In genomic region chr6:45707188-45707587, GRCh38 we compare ENCODE assay signal across 24 cellular contexts.
"Had no signal": no experiment of that assay in that cellular context is flagged by ENCODE, and none has a peak within 500 bp of the region (broad histone marks: within the 10 kb centered on the region; RNA-seq: fewer than 3 reads in every experiment).

No MANE protein-coding gene starts in this region.

- H3K4me1 Mint-ChIP-seq: nephron, neural progenitor cell had no signal

- H3K79me2 ChIP-seq: hepatocyte had no signal

- H3K4me2 ChIP-seq: hepatocyte, neural progenitor cell had no signal

- H3K36me3 ChIP-seq: colonic mucosa, esophagus muscularis mucosa, gastroesophageal sphincter, heart left ventricle, neural progenitor cell, prostate gland, right atrium auricular region, suprapubic skin, transverse colon, vagina had no signal

- H3K4me3 Mint-ChIP-seq: dendritic cell treated with granulocyte-macrophage colony-stimulating factor and Interleukin-4, amounts not matched to agents 40 ng/mL and 50 ng/mL, for 4 days; mesothelial cell of epicardium; naive B cell; nephron; neural progenitor cell; stimulated activated naive CD8-positive, alpha-beta T cell treated with anti-CD3 and anti-CD28 coated beads, Interleukin-15, amount 100 ng/mL, for 72 hours had no signal

- H3K27me3 ChIP-seq: colonic mucosa, esophagus muscularis mucosa, foreskin keratinocyte, gastroesophageal sphincter, heart left ventricle, hepatocyte, neural progenitor cell, right atrium auricular region, suprapubic skin, transverse colon, vagina had no signal

- H3K27ac Mint-ChIP-seq: dendritic cell treated with granulocyte-macrophage colony-stimulating factor and Interleukin-4, amounts not matched to agents 40 ng/mL and 50 ng/mL, for 4 days; mesothelial cell of epicardium; naive B cell; nephron; neural progenitor cell; stimulated activated naive CD8-positive, alpha-beta T cell treated with anti-CD3 and anti-CD28 coated beads, Interleukin-15, amount 100 ng/mL, for 72 hours had no signal

- DNase-seq: colonic mucosa; effector CD8-positive, alpha-beta T cell; foreskin keratinocyte; heart left ventricle; kidney; mesenchymal stem cell; mucosa of descending colon; naive B cell; stimulated activated naive CD4-positive, alpha-beta T cell; stimulated activated naive CD8-positive, alpha-beta T cell treated with anti-CD3 and anti-CD28 coated beads, Interleukin-15, amount 100 ng/mL, for 72 hours; transverse colon had no signal

- ATAC-seq: foreskin keratinocyte; gastroesophageal sphincter; heart left ventricle; left lobe of liver; mucosa of descending colon; sciatic nerve; stimulated activated naive CD8-positive, alpha-beta T cell treated with anti-CD3 and anti-CD28 coated beads, Interleukin-15, amount 100 ng/mL, for 72 hours had no signal

- H3K4me1 ChIP-seq: colonic mucosa, esophagus muscularis mucosa, gastroesophageal sphincter, neural progenitor cell, prostate gland, right atrium auricular region, suprapubic skin, transverse colon, vagina had no signal

- H3K9me3 Mint-ChIP-seq: dendritic cell treated with granulocyte-macrophage colony-stimulating factor and Interleukin-4, amounts not matched to agents 40 ng/mL and 50 ng/mL, for 4 days; mesothelial cell of epicardium; naive B cell; nephron; neural progenitor cell; stimulated activated naive CD8-positive, alpha-beta T cell treated with anti-CD3 and anti-CD28 coated beads, Interleukin-15, amount 100 ng/mL, for 72 hours had no signal

- H3K9me3 ChIP-seq: colonic mucosa, esophagus muscularis mucosa, gastroesophageal sphincter, heart left ventricle, mucosa of descending colon, prostate gland, right atrium auricular region, suprapubic skin, transverse colon, vagina had no signal

- H3K27me3 Mint-ChIP-seq: dendritic cell treated with granulocyte-macrophage colony-stimulating factor and Interleukin-4, amounts not matched to agents 40 ng/mL and 50 ng/mL, for 4 days; naive B cell; stimulated activated naive CD8-positive, alpha-beta T cell treated with anti-CD3 and anti-CD28 coated beads, Interleukin-15, amount 100 ng/mL, for 72 hours had no signal

- H3K9ac ChIP-seq: neural progenitor cell had no signal

- H3K4me3 ChIP-seq: colonic mucosa, esophagus muscularis mucosa, gastroesophageal sphincter, heart left ventricle, hepatocyte, mucosa of descending colon, neural progenitor cell, prostate gland, right atrium auricular region, suprapubic skin, transverse colon, vagina had no signal

- H3K36me3 Mint-ChIP-seq: mesothelial cell of epicardium, naive B cell, neural progenitor cell had no signal

- H3K27ac ChIP-seq: colonic mucosa, esophagus muscularis mucosa, foreskin keratinocyte, gastroesophageal sphincter, heart left ventricle, hepatocyte, neural progenitor cell, prostate gland, right atrium auricular region, suprapubic skin, transverse colon, vagina had no signal

- H2AFZ ChIP-seq: hepatocyte, neural progenitor cell had no signal
